ENCODE assay signal across 8 cellular contexts in the genomic region with DNA sequence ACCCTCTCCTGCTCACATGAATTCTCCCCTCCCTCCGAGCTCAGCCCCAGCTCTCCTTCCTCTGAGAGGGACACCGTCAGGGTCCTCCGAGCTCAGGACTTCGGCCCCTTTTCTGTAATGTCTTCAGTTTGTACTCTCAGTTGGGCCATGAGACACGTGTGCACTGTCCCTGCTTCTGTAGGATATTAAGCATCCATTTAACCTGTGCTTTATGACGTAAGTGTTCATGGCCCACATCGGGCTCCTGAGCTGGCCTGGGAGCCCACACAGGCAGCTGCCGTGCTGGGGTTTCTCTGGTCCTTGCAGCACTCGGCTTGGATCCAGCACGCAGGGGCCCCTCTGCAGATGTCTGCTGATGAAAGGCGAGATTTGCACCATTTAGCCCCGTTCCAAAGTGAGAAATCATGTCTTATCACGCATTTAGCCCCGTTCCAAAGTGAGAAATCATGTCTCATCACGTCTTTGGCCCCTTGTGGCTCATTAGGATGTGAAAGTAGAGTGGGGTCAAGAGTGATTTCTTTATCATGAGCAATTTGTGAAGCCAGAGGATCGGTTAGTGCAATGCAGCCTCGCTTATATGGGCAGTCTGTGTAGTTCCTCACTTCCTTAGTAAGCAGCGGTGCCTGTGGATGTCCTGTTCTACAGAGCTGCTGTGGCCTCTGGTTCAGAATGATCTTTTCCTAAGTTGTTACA. TPM values are rescaled to one million over a fixed set of nuclear protein-coding genes. Genes with fewer than 3 reads are reported as not detected.
A peak's percentile ranks its signal among the peaks of the same experiment; 100 is the strongest.
DNase-seq lines count a peak whose midpoint lies in the region; ATAC-seq and TF ChIP-seq lines count a peak whose summit lies in the region.
"Had no signal": no experiment of that assay in that cellular context is flagged by ENCODE, and none has a peak within 500 bp of the region (broad histone marks: within the 10 kb centered on the region; RNA-seq: fewer than 3 reads in every experiment).

No MANE protein-coding gene starts in this region.

- no peak overlapping the region for H3K4me3 ChIP-seq in sigmoid colon

- peak; percentile 65 for DNase-seq in sigmoid colon
- DNase-seq in DMS 273 treated with DMSO at 0.1 percent for 48 hours (lab: John Stamatoyannopoulos, UW) = no peak
- DNase-seq in activated CD8-positive, alpha-beta memory T cell treated with anti-CD3 and anti-CD28 coated beads, Interleukin-2, amount 10 ng/mL, durations not matched to agents 7 days and 5 days = no peak
- DNase-seq in AG08395 (ENCODE audit: low spot score) = no peak
- DNase-seq: NCI-H510A treated with DMSO at 0.1 percent for 48 hours had no signal

- H3K9me3 ChIP-seq in sigmoid colon = no peaks in the 10 kb centered on the region

- TF ChIP-seq EP300 in sigmoid colon (IDR thresholded peaks at IDR 0.05) = no peak

- peaks cover 0 to 25% (median 7%) of the 10 kb centered on the region in 4 donors for H3K4me1 ChIP-seq in sigmoid colon

- peak; percentile 28 for ATAC-seq in GM18520 (IDR thresholded peaks at IDR 0.05; ENCODE audit: unreplicated experiment)
- ATAC-seq in GM21576 (IDR thresholded peaks at IDR 0.05; ENCODE audit: unreplicated experiment) = peak; percentile 28
- ATAC-seq in HG03460 (IDR thresholded peaks at IDR 0.05; ENCODE audit: unreplicated experiment) = peak; percentile 40
- ATAC-seq in activated CD8-positive, alpha-beta memory T cell treated with anti-CD3 and anti-CD28 coated beads, Interleukin-2, amount 10 ng/mL, durations not matched to agents 7 days and 5 days = no peak

- CTCF ChIA-PET in activated CD8-positive, alpha-beta memory T cell treated with anti-CD3 and anti-CD28 coated beads, Interleukin-2, amount 10 ng/mL, durations not matched to agents 7 days and 5 days (lab: Charles Lee) = interaction anchor here (0.6 to 1.2 kb wide), 3 partner anchors 9 to 27 kb away, joined by 3 read pairs; no protein-coding TSS in a partner anchor

- intact Hi-C loops in sigmoid colon (cut with DNase I) = no loop called here

- peaks cover 27% of the 10 kb centered on the region for H3K4me1 Mint-ChIP-seq in activated CD8-positive, alpha-beta memory T cell treated with anti-CD3 and anti-CD28 coated beads, Interleukin-2, amount 10 ng/mL, durations not matched to agents 7 days and 5 days

- H3K27me3 Mint-ChIP-seq in activated CD8-positive, alpha-beta memory T cell treated with anti-CD3 and anti-CD28 coated beads, Interleukin-2, amount 10 ng/mL, durations not matched to agents 7 days and 5 days = no peaks in the 10 kb centered on the region

- H3K27me3 ChIP-seq in sigmoid colon = no peaks in the 10 kb centered on the region

- H3K4me3 Mint-ChIP-seq in activated CD8-positive, alpha-beta memory T cell treated with anti-CD3 and anti-CD28 coated beads, Interleukin-2, amount 10 ng/mL, durations not matched to agents 7 days and 5 days = no peak overlapping the region

- no peak overlapping the region for H3K27ac ChIP-seq in sigmoid colon

- no peaks in the 10 kb centered on the region for H3K9me3 Mint-ChIP-seq in activated CD8-positive, alpha-beta memory T cell treated with anti-CD3 and anti-CD28 coated beads, Interleukin-2, amount 10 ng/mL, durations not matched to agents 7 days and 5 days (ENCODE audit: low read depth)

- no peak for TF ChIP-seq POLR2A in sigmoid colon (IDR thresholded peaks at IDR 0.05)

- no peak for TF ChIP-seq CTCF in sigmoid colon (IDR thresholded peaks at IDR 0.05)

- 79% methylated on average over 18 of the region's 18 CpGs for WGBS in sigmoid colon, 2 donors

- no peaks in the 10 kb centered on the region for H3K36me3 ChIP-seq in sigmoid colon

- H3K27ac Mint-ChIP-seq in activated CD8-positive, alpha-beta memory T cell treated with anti-CD3 and anti-CD28 coated beads, Interleukin-2, amount 10 ng/mL, durations not matched to agents 7 days and 5 days = no peak overlapping the region

- H3K36me3 Mint-ChIP-seq in activated CD8-positive, alpha-beta memory T cell treated with anti-CD3 and anti-CD28 coated beads, Interleukin-2, amount 10 ng/mL, durations not matched to agents 7 days and 5 days = peaks cover 14% of the 10 kb centered on the region

RNA-seq across cellular contexts. Expression of a gene that starts 25.3 kb away (rescaled TPM):
- 100 to 1,000 TPM in 1 of 4 donors, 10 to 100 TPM in 3; 55.6 to 113 (median 80.5) TPM for total RNA-seq in sigmoid colon
- 10 to 100 TPM; 15.7 to 35.3 (median 32.4) TPM for polyA plus RNA-seq in sigmoid colon
- 10 to 100 TPM; 38.1 to 47.8 TPM for total RNA-seq in activated CD8-positive, alpha-beta memory T cell treated with anti-CD3 and anti-CD28 coated beads, Interleukin-2, amount 10 ng/mL, durations not matched to agents 7 days and 5 days
